Comparison of ENCODE assay signal across 9 cellular contexts in the genomic region with DNA sequence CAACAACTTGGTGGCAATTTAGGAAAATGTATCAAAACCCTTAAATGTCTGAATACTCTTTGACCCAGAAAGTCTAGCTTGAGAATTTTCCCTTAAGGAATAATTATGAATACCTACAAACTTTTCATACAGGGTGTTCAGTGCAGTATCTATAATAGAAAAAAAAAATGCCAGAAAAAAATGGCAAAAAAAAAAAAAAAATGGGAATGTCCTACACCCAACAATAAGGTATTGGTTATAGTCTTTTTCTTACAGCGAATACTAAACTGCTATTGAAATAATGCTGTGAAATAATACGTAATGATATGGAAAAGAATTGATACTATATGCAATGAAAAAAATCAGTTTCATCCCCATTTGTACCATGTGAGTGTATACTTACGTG. TPM values are rescaled to one million over a fixed set of nuclear protein-coding genes. Genes with fewer than 3 reads are reported as not detected.
DNase-seq lines count a peak whose midpoint lies in the region; ATAC-seq and TF ChIP-seq lines count a peak whose summit lies in the region.
"Had no signal": no experiment of that assay in that cellular context is flagged by ENCODE, and none has a peak within 500 bp of the region (broad histone marks: within the 10 kb centered on the region; RNA-seq: fewer than 3 reads in every experiment).

No MANE protein-coding gene starts in this region.

- peaks cover 31% of the 10 kb centered on the region for H3K27me3 Mint-ChIP-seq in dendritic cell treated with granulocyte-macrophage colony-stimulating factor and Interleukin-4, amounts not matched to agents 40 ng/mL and 50 ng/mL, for 4 days
- H3K27me3 Mint-ChIP-seq in neural crest cell (ENCODE audit: low read depth): peaks cover 18% of the 10 kb centered on the region

- no peak for DNase-seq in MG63
- no peak for DNase-seq in neural crest cell (ENCODE audit: low read depth, low spot score)
- DNase-seq in DMS114 treated with DMSO at 0.1 percent for 48 hours (lab: John Stamatoyannopoulos, UW; ENCODE audit: unreplicated experiment): no peak
- DNase-seq in mesenteric fat pad (ENCODE audit: low spot score): no peak
- DNase-seq: NCI-H187 treated with DMSO at 0.1 percent for 48 hours had no signal

- no peaks in the 10 kb centered on the region for H3K4me1 Mint-ChIP-seq in dendritic cell treated with granulocyte-macrophage colony-stimulating factor and Interleukin-4, amounts not matched to agents 40 ng/mL and 50 ng/mL, for 4 days (ENCODE audit: low read depth)
- H3K4me1 Mint-ChIP-seq in neural crest cell: peaks cover 6% of the 10 kb centered on the region

- no peaks in the 10 kb centered on the region for H3K27me3 ChIP-seq in MG63

- H3K36me3 Mint-ChIP-seq in dendritic cell treated with granulocyte-macrophage colony-stimulating factor and Interleukin-4, amounts not matched to agents 40 ng/mL and 50 ng/mL, for 4 days (ENCODE audit: low read depth): peaks cover 22% of the 10 kb centered on the region
- peaks cover 2% of the 10 kb centered on the region for H3K36me3 Mint-ChIP-seq in neural crest cell (ENCODE audit: low read depth)

- TF ChIP-seq CTCF in C4-2B (conservative IDR thresholded peaks at IDR 0.05): no peak; the same call in 1 of the 2 replicates
- peak; percentile 8 for TF ChIP-seq CTCF in neural crest cell (conservative IDR thresholded peaks at IDR 0.05)

- intact Hi-C loops in dendritic cell treated with granulocyte-macrophage colony-stimulating factor and Interleukin-4, amounts not matched to agents 40 ng/mL and 50 ng/mL, for 4 days (cut with micrococcal nuclease): loop anchor here (5.0 kb wide), 2 partner anchors 94 to 164 kb away; no protein-coding TSS in a partner anchor

- ATAC-seq in GM21390 (IDR thresholded peaks at IDR 0.05; ENCODE audit: unreplicated experiment) (no peak), GM21529 (IDR thresholded peaks at IDR 0.05; ENCODE audit: unreplicated experiment) (no peak)

- no peak overlapping the region for H3K27ac Mint-ChIP-seq in dendritic cell treated with granulocyte-macrophage colony-stimulating factor and Interleukin-4, amounts not matched to agents 40 ng/mL and 50 ng/mL, for 4 days
- H3K27ac Mint-ChIP-seq in neural crest cell (ENCODE audit: unreplicated experiment): no peak overlapping the region

- peak overlapping the region; percentile 29 for H3K4me3 ChIP-seq in MG63

- H3K36me3 ChIP-seq in MG63: no peaks in the 10 kb centered on the region; the same call in 1 of the 2 replicates

- H3K9me3 Mint-ChIP-seq in dendritic cell treated with granulocyte-macrophage colony-stimulating factor and Interleukin-4, amounts not matched to agents 40 ng/mL and 50 ng/mL, for 4 days: no peaks in the 10 kb centered on the region
- no peaks in the 10 kb centered on the region for H3K9me3 Mint-ChIP-seq in neural crest cell

- no peaks in the 10 kb centered on the region for H3K9me3 ChIP-seq in MG63

- peak overlapping the region; percentile 36 for H3K27ac ChIP-seq in C4-2B

- peak overlapping the region; percentile 54 for H3K4me3 Mint-ChIP-seq in dendritic cell treated with granulocyte-macrophage colony-stimulating factor and Interleukin-4, amounts not matched to agents 40 ng/mL and 50 ng/mL, for 4 days
- peak overlapping the region; percentile 21 for H3K4me3 Mint-ChIP-seq in neural crest cell

RNA-seq across cellular contexts. Expression of a gene that starts 44.3 kb away (rescaled TPM):
- total RNA-seq in MG63 (2014; rRNA removed; shearing (Covaris generic); ENCODE audit: low replicate concordance): 5.3 and 6.9 TPM in 2 replicates
- total RNA-seq in neural crest cell: 29.5 and 29.8 TPM in 2 replicates
- total RNA-seq in mesenteric fat pad: 40.2 TPM
